ENCODE assay signal across 9 cellular contexts in the genomic region with DNA sequence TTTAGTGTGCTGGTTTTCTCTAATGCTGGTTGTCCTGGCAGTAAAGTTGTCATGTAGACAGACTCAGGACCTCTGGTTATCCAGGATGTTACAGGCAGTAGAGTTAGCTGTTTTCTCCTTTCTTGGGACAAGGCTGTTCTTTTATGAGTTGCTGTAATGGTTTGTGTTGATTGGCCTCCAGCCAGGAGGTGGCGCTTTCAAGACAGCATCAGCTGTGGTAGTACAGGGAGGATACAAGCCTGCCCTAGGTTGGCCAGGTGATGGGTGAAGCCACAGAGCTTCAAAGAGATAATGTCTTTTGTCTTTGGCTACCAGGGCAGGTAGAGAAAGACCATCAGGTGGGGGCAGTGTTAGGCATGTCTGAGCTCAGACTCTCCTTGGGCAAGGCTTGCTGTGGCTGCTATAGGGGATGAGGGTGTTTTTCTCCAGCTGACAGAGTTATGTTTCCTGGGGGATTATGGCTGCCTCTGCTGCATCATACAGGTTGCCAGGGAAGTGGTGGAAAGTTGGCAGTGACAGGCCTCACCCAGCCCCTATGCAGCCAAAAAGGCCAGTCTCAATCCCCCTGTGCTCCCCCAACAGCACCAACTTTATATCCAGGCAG.
A peak's percentile ranks its signal among the peaks of the same experiment; 100 is the strongest.
DNase-seq lines count a peak whose midpoint lies in the region; ATAC-seq and TF ChIP-seq lines count a peak whose summit lies in the region.
"Had no signal": no experiment of that assay in that cellular context is flagged by ENCODE, and none has a peak within 500 bp of the region (broad histone marks: within the 10 kb centered on the region; RNA-seq: fewer than 3 reads in every experiment).

No MANE protein-coding gene starts in this region.

- TF ChIP-seq CTCF in BE2C (IDR thresholded peaks at IDR 0.05; ENCODE audit: low read depth, low read length) (peak; percentile 40; the same call in 1 of the 2 replicates), HFF-Myc (IDR thresholded peaks at IDR 0.05; ENCODE audit: low read depth, low read length, missing control alignments) (peak; percentile 10), VCaP (conservative IDR thresholded peaks at IDR 0.05) (peak; percentile 31; the same call in 1 of the 2 replicates), foreskin fibroblast (IDR thresholded peaks at IDR 0.05; ENCODE audit: low read depth, low read length) (no peak)

- DNase-seq in BE2C = peak; percentile 51
- no peak for DNase-seq in HFF-Myc (ENCODE audit: extremely low read depth, low read depth)
- DNase-seq in effector memory CD4-positive, alpha-beta T cell = peak in 2 of 3 donors; percentile 13 to 25
- peak; percentile 44 to 66 for DNase-seq in stimulated activated CD4-positive, alpha-beta T cell treated with anti-CD3 and anti-CD28 coated beads, Interleukin-15, amount 100 ng/mL, for 48 hours (ENCODE audit: low read depth in 2 of 2)
- no peak for DNase-seq in foreskin fibroblast
- no peak for DNase-seq in superior temporal gyrus (ENCODE audit: extremely low spot score)

- no peak overlapping the region for H3K4me3 ChIP-seq in BE2C (ENCODE audit: low read depth, low read length)
- H3K4me3 ChIP-seq in HFF-Myc (replicated peaks; ENCODE audit: low read depth, low read length) = no peak overlapping the region
- H3K4me3 ChIP-seq in effector memory CD4-positive, alpha-beta T cell (ENCODE audit: insufficient read depth, low read depth, low read length, poor library complexity, severe bottlenecking) = no peak overlapping the region
- H3K4me3 ChIP-seq in foreskin fibroblast (ENCODE audit: low read depth in 1 of 2, low read length in 2 of 2) = no peak overlapping the region
- H3K4me3 ChIP-seq: thoracic aorta had no signal

- H3K36me3 ChIP-seq in BE2C = no peaks in the 10 kb centered on the region
- no peaks in the 10 kb centered on the region for H3K36me3 ChIP-seq in effector memory CD4-positive, alpha-beta T cell (ENCODE audit: control insufficient read depth, insufficient read depth, low read length)
- H3K36me3 ChIP-seq: thoracic aorta had no signal

- no peaks in the 10 kb centered on the region for H3K9me3 ChIP-seq in BE2C
- no peaks in the 10 kb centered on the region for H3K9me3 ChIP-seq in effector memory CD4-positive, alpha-beta T cell (ENCODE audit: control insufficient read depth, low read length)
- H3K9me3 ChIP-seq: thoracic aorta had no signal

- H3K27me3 ChIP-seq in BE2C = no peaks in the 10 kb centered on the region
- H3K27me3 ChIP-seq in effector memory CD4-positive, alpha-beta T cell (replicated peaks; ENCODE audit: control insufficient read depth, insufficient read depth, low read length, poor library complexity, severe bottlenecking) = no peaks in the 10 kb centered on the region

- no peak overlapping the region for H3K27ac ChIP-seq in VCaP
- no peak overlapping the region for H3K27ac ChIP-seq in effector memory CD4-positive, alpha-beta T cell (ENCODE audit: insufficient read depth, low read length, poor library complexity, severe bottlenecking)
- H3K27ac ChIP-seq: thoracic aorta had no signal

- ATAC-seq in GM19328 (IDR thresholded peaks at IDR 0.05; ENCODE audit: unreplicated experiment) = no peak

- H3K4me1 ChIP-seq in BE2C = no peaks in the 10 kb centered on the region; the same call in 1 of the 2 replicates
- peaks cover 2% of the 10 kb centered on the region for H3K4me1 ChIP-seq in effector memory CD4-positive, alpha-beta T cell (ENCODE audit: control insufficient read depth, insufficient read depth, low read length, poor library complexity, severe bottlenecking)

Comparison
In these comparisons a context has a peak if more than half of its experiments do, and no peak if none do; other contexts are left out.
1. DNase-seq: peak in BE2C (single experiment), effector memory CD4-positive, alpha-beta T cell (2 of 3) and stimulated activated CD4-positive, alpha-beta T cell treated with anti-CD3 and anti-CD28 coated beads, Interleukin-15, amount 100 ng/mL, for 48 hours (2 of 2); none in HFF-Myc (single experiment), foreskin fibroblast (0 of 2) and superior temporal gyrus (single experiment).